Comparison of ENCODE assay signal across 9 cellular contexts in the genomic region with DNA sequence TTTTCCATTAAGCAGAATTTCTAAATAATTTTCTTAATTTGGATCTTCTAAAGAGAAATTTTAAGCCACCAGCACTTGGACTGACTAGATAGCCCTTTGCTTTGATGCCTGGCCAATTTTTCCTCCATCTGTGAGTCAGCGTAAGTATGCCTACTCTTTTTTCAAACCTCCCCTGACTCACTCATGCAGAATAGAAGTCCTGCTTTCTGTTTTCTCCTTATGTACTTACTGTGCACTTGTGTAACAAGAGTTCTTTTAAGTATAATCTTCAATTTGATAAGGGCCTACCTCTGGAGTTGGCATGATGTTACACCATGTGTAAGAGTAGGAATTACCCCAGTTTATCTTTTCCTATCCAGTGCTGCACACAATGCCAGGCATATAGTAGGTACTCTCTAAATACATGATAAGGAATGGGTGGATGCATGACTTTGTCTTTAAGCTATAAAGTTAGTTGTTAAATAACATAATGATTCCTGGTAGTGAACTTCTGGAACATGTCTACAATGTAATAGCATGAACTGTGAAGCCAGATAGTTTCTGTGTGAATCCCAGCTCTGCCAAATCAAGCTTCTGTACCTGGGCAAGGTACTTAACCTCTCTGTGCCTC.
A peak's percentile ranks its signal among the peaks of the same experiment; 100 is the strongest.
DNase-seq lines count a peak whose midpoint lies in the region; ATAC-seq and TF ChIP-seq lines count a peak whose summit lies in the region.
"Had no signal": no experiment of that assay in that cellular context is flagged by ENCODE, and none has a peak within 500 bp of the region (broad histone marks: within the 10 kb centered on the region; RNA-seq: fewer than 3 reads in every experiment).

No MANE protein-coding gene starts in this region.

- no peak overlapping the region for H2BK12ac ChIP-seq in trophoblast cell (ENCODE audit: low read length)

- peaks cover under 1% of the 10 kb centered on the region for H3K9me3 Mint-ChIP-seq in activated T-helper 2 cell treated with anti-CD3 and anti-CD28 coated beads, Interferon-gamma antibody, Interleukin-2, Interleukin-4, amounts not matched to agents 10 μg/mL and 5 μg/mL and 100 μg/mL, durations not matched to agents 14 hours and 24 hours and 36 hours

- H3K9me2 ChIP-seq in PC-3 (replicated peaks; ENCODE audit: low read length): no peaks in the 10 kb centered on the region

- H3K79me2 ChIP-seq in PC-3 (ENCODE audit: low read length) (no peaks in the 10 kb centered on the region), trophoblast cell (ENCODE audit: control insufficient read depth, insufficient read depth, low read length, poor library complexity) (no peaks in the 10 kb centered on the region)

- H3K79me1 ChIP-seq in trophoblast cell (ENCODE audit: low read length): no peaks in the 10 kb centered on the region

- H3F3A ChIP-seq in PC-3 (ENCODE audit: low read length, unreplicated experiment): no peaks in the 10 kb centered on the region

- H3K4me2 ChIP-seq in PC-3 (ENCODE audit: low read length) (peak overlapping the region; percentile 79), trophoblast cell (ENCODE audit: low read length) (no peak overlapping the region)

- POLR2A ChIA-PET in BJ (lab: Charles Lee): no interaction called here
- POLR2A ChIA-PET in PC-3 (lab: Charles Lee; ENCODE audit: unreplicated experiment): no interaction called here

- no peak overlapping the region for H3K23ac ChIP-seq in trophoblast cell (ENCODE audit: low read length)

- TF ChIP-seq CTCF in BJ (IDR thresholded peaks at IDR 0.05; ENCODE audit: insufficient read depth, low read depth, low read length) (no peak), PC-3 (conservative IDR thresholded peaks at IDR 0.05; ENCODE audit: low read depth, low read length) (no peak)

- no peaks in the 10 kb centered on the region for H3K27me3 Mint-ChIP-seq in activated T-helper 2 cell treated with anti-CD3 and anti-CD28 coated beads, Interferon-gamma antibody, Interleukin-2, Interleukin-4, amounts not matched to agents 10 μg/mL and 5 μg/mL and 100 μg/mL, durations not matched to agents 14 hours and 24 hours and 36 hours (ENCODE audit: low read depth)
- H3K27me3 Mint-ChIP-seq: progenitor cell of endocrine pancreas had no signal

- no peak overlapping the region for H3K14ac ChIP-seq in trophoblast cell (ENCODE audit: low read length)

- H3K27me3 ChIP-seq in BJ (ENCODE audit: control insufficient read depth, insufficient read depth, low read length) (no peaks in the 10 kb centered on the region), PC-3 (ENCODE audit: low read length) (no peaks in the 10 kb centered on the region), trophoblast cell (ENCODE audit: insufficient read depth, low read length) (no peaks in the 10 kb centered on the region)

- CTCF ChIA-PET in BJ (lab: Yijun Ruan, JAX): interaction anchor here (0.9 kb wide), 1 partner anchor 329 kb away, joined by 3 read pairs; the partner anchor contains the start of gene TMTC2
- CTCF ChIA-PET in PC-3 (lab: Charles Lee): no interaction called here

- no peak overlapping the region for H4K12ac ChIP-seq in trophoblast cell (ENCODE audit: low read depth, low read length)

- intact Hi-C loops in PC-3 (cut with micrococcal nuclease): loop anchor here (1.0 to 10.0 kb wide), 3 partner anchors 205 to 1486 kb away; no protein-coding TSS in a partner anchor
- intact Hi-C loops in activated T-helper 2 cell treated with anti-CD3 and anti-CD28 coated beads, Interferon-gamma antibody, Interleukin-2, Interleukin-4, amounts not matched to agents 10 μg/mL and 5 μg/mL and 100 μg/mL, durations not matched to agents 14 hours and 24 hours and 36 hours (cut with micrococcal nuclease): no loop called here

- H4K8ac ChIP-seq in trophoblast cell (ENCODE audit: low read depth, low read length): no peak overlapping the region

- H4K20me1 ChIP-seq in PC-3 (ENCODE audit: low read length): no peaks in the 10 kb centered on the region

- H2BK120ac ChIP-seq in trophoblast cell (ENCODE audit: insufficient read depth, low read length, poor library complexity): no peak overlapping the region

- H2AK5ac ChIP-seq in trophoblast cell (ENCODE audit: low read length): no peak overlapping the region

- no peak overlapping the region for H2BK5ac ChIP-seq in trophoblast cell (ENCODE audit: low read depth, low read length, poor library complexity)

- H3K4me1 ChIP-seq in PC-3 (ENCODE audit: insufficient read depth, low read length) (peaks cover 19% of the 10 kb centered on the region), trophoblast cell (ENCODE audit: control insufficient read depth in 1 of 2, insufficient read depth in 2 of 2, low read length in 2 of 2) (no peaks in the 10 kb centered on the region)

- no peak overlapping the region for H3K9ac ChIP-seq in PC-3 (ENCODE audit: low read length)
- no peak overlapping the region for H3K9ac ChIP-seq in trophoblast cell (ENCODE audit: low read length)

- H3K4ac ChIP-seq in trophoblast cell (ENCODE audit: low read depth, low read length): no peak overlapping the region

- H3K36me3 ChIP-seq in BJ (ENCODE audit: control insufficient read depth, insufficient read depth, low read length) (no peaks in the 10 kb centered on the region), PC-3 (ENCODE audit: low read depth, low read length) (no peaks in the 10 kb centered on the region), trophoblast cell (ENCODE audit: control insufficient read depth in 1 of 2, insufficient read depth in 2 of 2, low read length in 2 of 2) (no peaks in the 10 kb centered on the region)

- no peak overlapping the region for H3K27ac Mint-ChIP-seq in activated T-helper 2 cell treated with anti-CD3 and anti-CD28 coated beads, Interferon-gamma antibody, Interleukin-2, Interleukin-4, amounts not matched to agents 10 μg/mL and 5 μg/mL and 100 μg/mL, durations not matched to agents 14 hours and 24 hours and 36 hours
- H3K27ac Mint-ChIP-seq: progenitor cell of endocrine pancreas had no signal

- H2AFZ ChIP-seq in PC-3 (ENCODE audit: low read length) (peak overlapping the region; percentile 40; the same call in 1 of the 2 replicates), trophoblast cell (ENCODE audit: insufficient read depth, low read length, poor library complexity) (no peak overlapping the region)

- H3K4me1 Mint-ChIP-seq in activated T-helper 2 cell treated with anti-CD3 and anti-CD28 coated beads, Interferon-gamma antibody, Interleukin-2, Interleukin-4, amounts not matched to agents 10 μg/mL and 5 μg/mL and 100 μg/mL, durations not matched to agents 14 hours and 24 hours and 36 hours (ENCODE audit: low read depth): peaks cover 3% of the 10 kb centered on the region

- DNase-seq in BJ (ENCODE audit: low read depth) (peak; percentile 68), PC-3 (peak; percentile 93), fibroblast of peridontal ligament (ENCODE audit: extremely low read depth) (peak; percentile 83), trophoblast cell (peak; percentile 11 to 66), NCI-H1694 (lab: John Stamatoyannopoulos, UW) (no peak)
- DNase-seq in activated T-helper 2 cell treated with anti-CD3 and anti-CD28 coated beads, Interferon-gamma antibody, Interleukin-2, Interleukin-4, amounts not matched to agents 10 μg/mL and 5 μg/mL and 100 μg/mL, durations not matched to agents 14 hours and 24 hours and 36 hours (ENCODE audit: low spot score): no peak
- DNase-seq in stimulated activated CD4-positive, alpha-beta T cell treated with anti-CD3 and anti-CD28 coated beads, Interleukin-4, amount 100 ng/mL, for 24 hours: no peak

- H3K4me3 Mint-ChIP-seq in activated T-helper 2 cell treated with anti-CD3 and anti-CD28 coated beads, Interferon-gamma antibody, Interleukin-2, Interleukin-4, amounts not matched to agents 10 μg/mL and 5 μg/mL and 100 μg/mL, durations not matched to agents 14 hours and 24 hours and 36 hours (ENCODE audit: low read depth): no peak overlapping the region

- no peak overlapping the region for H3K4me3 ChIP-seq in BJ (ENCODE audit: low read depth, low read length)
- H3K4me3 ChIP-seq in PC-3 (ENCODE audit: low read length): peak overlapping the region; percentile 61; the same call in 1 of the 2 replicates
- no peak overlapping the region for H3K4me3 ChIP-seq in trophoblast cell (ENCODE audit: low read depth, low read length)

- ATAC-seq in PC-3: peak; percentile 97
- no peak for ATAC-seq in GM21515 (IDR thresholded peaks at IDR 0.05; ENCODE audit: unreplicated experiment)

- no peak overlapping the region for H4K91ac ChIP-seq in trophoblast cell (ENCODE audit: low read depth, low read length)

- H3K36me3 Mint-ChIP-seq in activated T-helper 2 cell treated with anti-CD3 and anti-CD28 coated beads, Interferon-gamma antibody, Interleukin-2, Interleukin-4, amounts not matched to agents 10 μg/mL and 5 μg/mL and 100 μg/mL, durations not matched to agents 14 hours and 24 hours and 36 hours (ENCODE audit: low read depth): no peaks in the 10 kb centered on the region

- no TSS peak for BruUV-seq in PC-3 (replicated peaks; lab: Mats Ljungman, UMichigan)

- H3K9me3 ChIP-seq in PC-3 (ENCODE audit: low read length) (no peaks in the 10 kb centered on the region), trophoblast cell (ENCODE audit: insufficient read depth, low read depth, low read length) (no peaks in the 10 kb centered on the region)

- WGBS in trophoblast cell (ENCODE audit: extremely low coverage, insufficient coverage, insufficient read length): no CpG with 5 or more reads among the region's 1 CpG

- peak overlapping the region; percentile 20; the same call in 1 of the 2 replicates for H3K27ac ChIP-seq in PC-3 (ENCODE audit: low read length)
- H3K27ac ChIP-seq in trophoblast cell (ENCODE audit: low read depth, low read length): no peak overlapping the region

- no peak overlapping the region for H3K18ac ChIP-seq in trophoblast cell (ENCODE audit: low read length)

Comparison
In these comparisons a context has a peak if more than half of its experiments do, and no peak if none do; other contexts are left out.
1. DNase-seq: peak in BJ (single experiment), PC-3 (single experiment), fibroblast of peridontal ligament (single experiment) and trophoblast cell (2 of 2); none in activated T-helper 2 cell treated with anti-CD3 and anti-CD28 coated beads, Interferon-gamma antibody, Interleukin-2, Interleukin-4, amounts not matched to agents 10 μg/mL and 5 μg/mL and 100 μg/mL, durations not matched to agents 14 hours and 24 hours and 36 hours (single experiment), NCI-H1694 (single experiment) and stimulated activated CD4-positive, alpha-beta T cell treated with anti-CD3 and anti-CD28 coated beads, Interleukin-4, amount 100 ng/mL, for 24 hours (single experiment).